In genomic region chr10:116960066-116960465, GRCh38 we compare ENCODE assay signal across 28 cellular contexts. TPM values are rescaled to one million over a fixed set of nuclear protein-coding genes. Genes with fewer than 3 reads are reported as not detected.
DNase-seq lines count a peak whose midpoint lies in the region; ATAC-seq and TF ChIP-seq lines count a peak whose summit lies in the region.
"Had no signal": no experiment of that assay in that cellular context is flagged by ENCODE, and none has a peak within 500 bp of the region (broad histone marks: within the 10 kb centered on the region; RNA-seq: fewer than 3 reads in every experiment).

No MANE protein-coding gene starts in this region.

- CTCF ChIA-PET in activated CD4-positive, alpha-beta T cell treated with anti-CD3 and anti-CD28 coated beads for 36 hours (lab: Charles Lee) = interaction anchor here (0.6 to 1.2 kb wide), 2 partner anchors 11 to 94 kb away, joined by 3 read pairs; no protein-coding TSS in a partner anchor

- TF ChIP-seq CTCF in cardiac fibroblast (IDR thresholded peaks at IDR 0.05; ENCODE audit: low read depth, low read length) (no peak), esophagus squamous epithelium (IDR thresholded peaks at IDR 0.05) (no peak)

- TF ChIP-seq POLR2A in esophagus squamous epithelium (IDR thresholded peaks at IDR 0.05) = no peak

- H3K9me3 ChIP-seq in GM23248 (ENCODE audit: low read depth) (no peaks in the 10 kb centered on the region), esophagus squamous epithelium (no peaks in the 10 kb centered on the region)
- H3K9me3 ChIP-seq: BE2C, body of pancreas, heart left ventricle, pancreas had no signal

- no peaks in the 10 kb centered on the region for H3K36me3 Mint-ChIP-seq in activated CD4-positive, alpha-beta T cell treated with anti-CD3 and anti-CD28 coated beads for 36 hours (ENCODE audit: low read depth)
- H3K36me3 Mint-ChIP-seq: activated naive CD8-positive, alpha-beta T cell treated with anti-CD3 and anti-CD28 coated beads for 36 hours; stimulated activated naive B cell treated with anti-CD40 and anti-IgM and Interleukin-4, amounts not matched to agents 10 μg/mL and 1 μg/mL and 100 μg/mL, for 72 hours had no signal

- H3K4me3 ChIP-seq in GM23248 (no peak overlapping the region), cardiac fibroblast (replicated peaks in 1 of 2; ENCODE audit: low read depth in 2 of 2, low read length in 2 of 2) (no peak overlapping the region), esophagus squamous epithelium (no peak overlapping the region)
- H3K4me3 ChIP-seq: body of pancreas, heart left ventricle, pancreas, SK-N-MC had no signal

- no peaks in the 10 kb centered on the region for H3K27me3 ChIP-seq in GM23248 (replicated peaks; ENCODE audit: insufficient read depth)
- H3K27me3 ChIP-seq in esophagus squamous epithelium = no peaks in the 10 kb centered on the region
- H3K27me3 ChIP-seq: BE2C, body of pancreas, heart left ventricle, pancreas had no signal

- H3K79me2 ChIP-seq in GM23248 (ENCODE audit: insufficient read depth) = no peaks in the 10 kb centered on the region

- no peaks in the 10 kb centered on the region for H4K20me1 ChIP-seq in GM23248 (ENCODE audit: insufficient read depth)

- peak overlapping the region; percentile 30; the same call in 1 of the 2 replicates for H3K9ac ChIP-seq in GM23248
- H3K9ac ChIP-seq: KMS-11 had no signal

- H3K4me2 ChIP-seq in GM23248 (ENCODE audit: unreplicated experiment) = peak overlapping the region; percentile 72
- H3K4me2 ChIP-seq: KMS-11 had no signal

- peak overlapping the region; percentile 74 for H3K27ac ChIP-seq in GM23248
- H3K27ac ChIP-seq in esophagus squamous epithelium = no peak overlapping the region
- H3K27ac ChIP-seq: body of pancreas, epithelial cell of prostate, heart left ventricle, KMS-11, pancreas, SK-N-MC had no signal

- H3K9me3 Mint-ChIP-seq in activated CD4-positive, alpha-beta T cell treated with anti-CD3 and anti-CD28 coated beads for 36 hours (ENCODE audit: low read depth) = no peaks in the 10 kb centered on the region
- H3K9me3 Mint-ChIP-seq: activated naive CD8-positive, alpha-beta T cell treated with anti-CD3 and anti-CD28 coated beads for 36 hours; stimulated activated naive B cell treated with anti-CD40 and anti-IgM and Interleukin-4, amounts not matched to agents 10 μg/mL and 1 μg/mL and 100 μg/mL, for 72 hours had no signal

- in situ Hi-C loops in GM23248 (cut with MboI) = no loop called here

- H3K27ac Mint-ChIP-seq in activated CD4-positive, alpha-beta T cell treated with anti-CD3 and anti-CD28 coated beads for 36 hours = no peak overlapping the region
- H3K27ac Mint-ChIP-seq: activated naive CD8-positive, alpha-beta T cell treated with anti-CD3 and anti-CD28 coated beads for 36 hours; stimulated activated naive B cell treated with anti-CD40 and anti-IgM and Interleukin-4, amounts not matched to agents 10 μg/mL and 1 μg/mL and 100 μg/mL, for 72 hours; T-helper 17 cell had no signal

- no peak overlapping the region for H3K4me3 Mint-ChIP-seq in activated CD4-positive, alpha-beta T cell treated with anti-CD3 and anti-CD28 coated beads for 36 hours
- H3K4me3 Mint-ChIP-seq: activated naive CD8-positive, alpha-beta T cell treated with anti-CD3 and anti-CD28 coated beads for 36 hours; stimulated activated naive B cell treated with anti-CD40 and anti-IgM and Interleukin-4, amounts not matched to agents 10 μg/mL and 1 μg/mL and 100 μg/mL, for 72 hours; T-helper 17 cell had no signal

- H3K27me3 Mint-ChIP-seq in activated CD4-positive, alpha-beta T cell treated with anti-CD3 and anti-CD28 coated beads for 36 hours = peaks cover 2% of the 10 kb centered on the region
- H3K27me3 Mint-ChIP-seq: stimulated activated naive B cell treated with anti-CD40 and anti-IgM and Interleukin-4, amounts not matched to agents 10 μg/mL and 1 μg/mL and 100 μg/mL, for 72 hours had no signal

- DNase-seq in GM23248 (peak; percentile 89), cardiac fibroblast (ENCODE audit: low read depth in 2 of 2) (peak; percentile 42 to 55), kidney tubule cell (ENCODE audit: low spot score) (peak; percentile 41), superior temporal gyrus (ENCODE audit: extremely low spot score) (peak; percentile 54), esophagus squamous epithelium (lab: John Stamatoyannopoulos, UW) (no peak)
- DNase-seq in activated CD4-positive, alpha-beta T cell treated with anti-CD3 and anti-CD28 coated beads for 36 hours = no peak
- DNase-seq: activated CD4-positive, alpha-beta T cell treated with anti-CD3 and anti-CD28 coated beads for 4 hours; activated effector memory CD4-positive, alpha-beta T cell treated with anti-CD3 and anti-CD28 coated beads, Interleukin-2, amount 50 U/mL, for 16 hours; activated naive CD8-positive, alpha-beta T cell treated with anti-CD3 and anti-CD28 coated beads for 36 hours; BE2C; body of pancreas; foreskin fibroblast; HCEC 1CT; heart left ventricle; left colon; MM.1S; NCI-H2081 treated with DMSO at 0.1 percent for 48 hours; NCI-H748 treated with DMSO at 0.1 percent for 48 hours; pancreas; stimulated activated CD4-positive, alpha-beta T cell treated with anti-CD3 and anti-CD28 coated beads, Interleukin-15, amount 100 ng/mL, for 24 hours; stimulated activated naive B cell treated with anti-CD40 and anti-IgM and Interleukin-4, amounts not matched to agents 10 μg/mL and 1 μg/mL and 100 μg/mL, for 72 hours; T-helper 17 cell had no signal

- peaks cover 15% of the 10 kb centered on the region for H3F3A ChIP-seq in GM23248 (ENCODE audit: insufficient read depth)

- H3K9me2 ChIP-seq in GM23248 (ENCODE audit: insufficient read depth) = no peaks in the 10 kb centered on the region

- intact Hi-C loops in activated CD4-positive, alpha-beta T cell treated with anti-CD3 and anti-CD28 coated beads for 36 hours (cut with DNase I, micrococcal nuclease) = no loop called here
- intact Hi-C loops in esophagus squamous epithelium (cut with DNase I) = no loop called here

- no peaks in the 10 kb centered on the region for H3K36me3 ChIP-seq in GM23248 (ENCODE audit: low read depth)
- H3K36me3 ChIP-seq in esophagus squamous epithelium = peaks cover 0 to 9% (median 0%) of the 10 kb centered on the region in 3 donors
- H3K36me3 ChIP-seq: BE2C, heart left ventricle, pancreas had no signal

- POLR2A ChIA-PET in activated CD4-positive, alpha-beta T cell treated with anti-CD3 and anti-CD28 coated beads for 36 hours (lab: Charles Lee) = no interaction called here

- no peaks in the 10 kb centered on the region for H3K4me1 Mint-ChIP-seq in activated CD4-positive, alpha-beta T cell treated with anti-CD3 and anti-CD28 coated beads for 36 hours
- H3K4me1 Mint-ChIP-seq: activated naive CD8-positive, alpha-beta T cell treated with anti-CD3 and anti-CD28 coated beads for 36 hours; stimulated activated naive B cell treated with anti-CD40 and anti-IgM and Interleukin-4, amounts not matched to agents 10 μg/mL and 1 μg/mL and 100 μg/mL, for 72 hours; T-helper 17 cell had no signal

- peak overlapping the region; percentile 55 for H2AFZ ChIP-seq in GM23248

- H3K4me1 ChIP-seq in GM23248 (ENCODE audit: insufficient read depth) (peaks cover 12% of the 10 kb centered on the region), esophagus squamous epithelium (no peaks in the 10 kb centered on the region)
- H3K4me1 ChIP-seq: BE2C, body of pancreas, heart left ventricle, pancreas had no signal

- WGBS in GM23248 (ENCODE audit: low coverage in 1 of 2, low lambda C conversion rate in 2 of 2, missing lambda C conversion rate in 2 of 2), 2 experiments = 12% methylated on average over 3 of the region's 3 CpGs
- WGBS in esophagus squamous epithelium, 2 donors = 68 to 78% methylated on average over 3 of the region's 3 CpGs

- no peak for ATAC-seq in GM19023 (IDR thresholded peaks at IDR 0.05; ENCODE audit: unreplicated experiment)
- ATAC-seq in activated CD4-positive, alpha-beta T cell treated with anti-CD3 and anti-CD28 coated beads for 36 hours = no peak
- no peak for ATAC-seq in GM21423 (IDR thresholded peaks at IDR 0.05; ENCODE audit: unreplicated experiment)
- ATAC-seq: body of pancreas; heart left ventricle; left colon; pancreas; sciatic nerve; stimulated activated naive B cell treated with anti-CD40 and anti-IgM and Interleukin-4, amounts not matched to agents 10 μg/mL and 1 μg/mL and 100 μg/mL, for 72 hours; T-helper 17 cell had no signal

RNA-seq across cellular contexts. Expression of gene SHTN1, which starts 44.9 kb away (rescaled TPM):
- 0.86 and 1.6 TPM in 2 replicates for total RNA-seq in GM23248 (2014; rRNA removed; shearing (Covaris generic))
- 3.2 and 3.5 TPM in 2 replicates for polyA plus RNA-seq in GM23248 (2016; fragmentation: Nextera tagmentation; extraction: Ambion mirVana)
- total RNA-seq in activated CD4-positive, alpha-beta T cell treated with anti-CD3 and anti-CD28 coated beads for 36 hours = under 1 TPM; 0.37 to 0.43 TPM
- 10 to 100 TPM in 2 of 4 donors, 1 to 10 TPM in 2; 8.6 to 12.5 (median 10.2) TPM for total RNA-seq in esophagus squamous epithelium

Comparison
In these comparisons a context has a peak if more than half of its experiments do, and no peak if none do; other contexts are left out.
1. DNase-seq: peak in GM23248 (single experiment), cardiac fibroblast (2 of 2), kidney tubule cell (single experiment) and superior temporal gyrus (single experiment); none in activated CD4-positive, alpha-beta T cell treated with anti-CD3 and anti-CD28 coated beads for 36 hours (single experiment) and esophagus squamous epithelium (single experiment).